Comparison of ENCODE assay signal across 2 cellular contexts in the genomic region with DNA sequence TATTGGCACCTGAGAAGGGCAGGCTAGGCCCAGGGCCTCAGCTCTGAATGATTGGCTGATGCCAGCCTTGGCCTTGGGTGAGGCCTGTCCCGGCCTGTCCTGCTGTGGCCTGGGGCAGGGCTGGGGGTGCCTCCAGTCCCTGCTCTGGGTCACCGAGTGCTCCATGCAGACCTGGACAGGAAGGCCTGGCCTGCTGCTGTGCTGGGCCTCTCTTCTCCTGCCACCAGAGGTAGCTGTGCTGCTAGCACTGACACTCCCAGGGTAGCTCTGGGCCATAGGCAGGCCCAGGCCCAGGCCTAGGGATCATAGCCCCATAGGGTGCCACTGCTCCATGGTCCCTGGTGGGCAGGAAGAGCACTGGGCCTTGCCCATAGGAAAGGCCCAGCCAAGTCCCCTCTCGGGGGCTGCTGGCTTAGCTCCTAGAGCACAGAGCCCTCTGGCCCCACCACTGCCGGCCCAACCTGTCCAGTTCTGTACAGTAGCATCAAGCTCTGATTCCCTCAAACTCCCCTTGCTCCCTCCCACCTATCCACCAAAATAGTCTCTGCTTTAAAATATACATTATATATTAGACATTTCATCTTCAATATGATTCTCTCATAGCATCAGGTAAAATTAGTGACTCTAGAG.
TF ChIP-seq lines count a peak whose summit lies in the region.

No MANE protein-coding gene starts in this region.

TF ChIP-seq in endothelial cell of umbilical vein, 7 proteins besides CTCF, POLR2A, EP300 and RAD21:
- TF ChIP-seq POLR2AphosphoS5 (IDR thresholded peaks at IDR 0.05; ENCODE audit: insufficient read depth, low read depth, low read length) (peak; percentile 35), EZH2 (IDR thresholded peaks at IDR 0.05; ENCODE audit: borderline replicate concordance, low read depth, low read length, severe bottlenecking) (no peak)

TF ChIP-seq in neural cell, 6 proteins besides CTCF, POLR2A, EP300 and RAD21:
- no peak for TF ChIP-seq POLR2AphosphoS5 (IDR thresholded peaks at IDR 0.05)
- TF ChIP-seq SMC3 (conservative IDR thresholded peaks at IDR 0.05; ENCODE audit: poor library complexity): peak; percentile 59
TF ChIP-seq in neural cell: peak in this region for 1.
